ENCODE assay signal across 2 cellular contexts in the genomic region with DNA sequence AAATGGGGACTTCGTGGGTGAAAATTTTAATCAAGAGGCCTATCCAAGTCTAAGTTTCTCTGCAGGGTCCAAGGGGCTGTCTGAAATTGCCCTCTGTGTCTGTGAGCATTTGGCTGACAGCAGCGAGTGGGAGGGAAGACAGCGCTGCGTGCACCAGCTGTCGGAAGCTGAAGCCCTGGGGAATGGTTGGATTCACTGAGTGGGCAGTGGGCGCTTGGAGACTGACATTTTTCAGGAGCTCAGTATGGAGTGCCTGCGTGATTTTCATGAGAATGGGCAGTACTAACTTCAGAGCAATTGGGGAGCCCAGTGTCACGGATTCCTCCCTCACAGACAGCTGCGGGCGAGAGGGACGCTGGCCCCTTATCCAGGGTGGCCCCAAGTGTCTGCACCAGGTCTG.
TF ChIP-seq lines count a peak whose summit lies in the region.

No MANE protein-coding gene starts in this region.

TF ChIP-seq in GM23338, 12 proteins besides CTCF, POLR2A, EP300 and RAD21 (continued from another document):
- TF ChIP-seq, protein P1, sequence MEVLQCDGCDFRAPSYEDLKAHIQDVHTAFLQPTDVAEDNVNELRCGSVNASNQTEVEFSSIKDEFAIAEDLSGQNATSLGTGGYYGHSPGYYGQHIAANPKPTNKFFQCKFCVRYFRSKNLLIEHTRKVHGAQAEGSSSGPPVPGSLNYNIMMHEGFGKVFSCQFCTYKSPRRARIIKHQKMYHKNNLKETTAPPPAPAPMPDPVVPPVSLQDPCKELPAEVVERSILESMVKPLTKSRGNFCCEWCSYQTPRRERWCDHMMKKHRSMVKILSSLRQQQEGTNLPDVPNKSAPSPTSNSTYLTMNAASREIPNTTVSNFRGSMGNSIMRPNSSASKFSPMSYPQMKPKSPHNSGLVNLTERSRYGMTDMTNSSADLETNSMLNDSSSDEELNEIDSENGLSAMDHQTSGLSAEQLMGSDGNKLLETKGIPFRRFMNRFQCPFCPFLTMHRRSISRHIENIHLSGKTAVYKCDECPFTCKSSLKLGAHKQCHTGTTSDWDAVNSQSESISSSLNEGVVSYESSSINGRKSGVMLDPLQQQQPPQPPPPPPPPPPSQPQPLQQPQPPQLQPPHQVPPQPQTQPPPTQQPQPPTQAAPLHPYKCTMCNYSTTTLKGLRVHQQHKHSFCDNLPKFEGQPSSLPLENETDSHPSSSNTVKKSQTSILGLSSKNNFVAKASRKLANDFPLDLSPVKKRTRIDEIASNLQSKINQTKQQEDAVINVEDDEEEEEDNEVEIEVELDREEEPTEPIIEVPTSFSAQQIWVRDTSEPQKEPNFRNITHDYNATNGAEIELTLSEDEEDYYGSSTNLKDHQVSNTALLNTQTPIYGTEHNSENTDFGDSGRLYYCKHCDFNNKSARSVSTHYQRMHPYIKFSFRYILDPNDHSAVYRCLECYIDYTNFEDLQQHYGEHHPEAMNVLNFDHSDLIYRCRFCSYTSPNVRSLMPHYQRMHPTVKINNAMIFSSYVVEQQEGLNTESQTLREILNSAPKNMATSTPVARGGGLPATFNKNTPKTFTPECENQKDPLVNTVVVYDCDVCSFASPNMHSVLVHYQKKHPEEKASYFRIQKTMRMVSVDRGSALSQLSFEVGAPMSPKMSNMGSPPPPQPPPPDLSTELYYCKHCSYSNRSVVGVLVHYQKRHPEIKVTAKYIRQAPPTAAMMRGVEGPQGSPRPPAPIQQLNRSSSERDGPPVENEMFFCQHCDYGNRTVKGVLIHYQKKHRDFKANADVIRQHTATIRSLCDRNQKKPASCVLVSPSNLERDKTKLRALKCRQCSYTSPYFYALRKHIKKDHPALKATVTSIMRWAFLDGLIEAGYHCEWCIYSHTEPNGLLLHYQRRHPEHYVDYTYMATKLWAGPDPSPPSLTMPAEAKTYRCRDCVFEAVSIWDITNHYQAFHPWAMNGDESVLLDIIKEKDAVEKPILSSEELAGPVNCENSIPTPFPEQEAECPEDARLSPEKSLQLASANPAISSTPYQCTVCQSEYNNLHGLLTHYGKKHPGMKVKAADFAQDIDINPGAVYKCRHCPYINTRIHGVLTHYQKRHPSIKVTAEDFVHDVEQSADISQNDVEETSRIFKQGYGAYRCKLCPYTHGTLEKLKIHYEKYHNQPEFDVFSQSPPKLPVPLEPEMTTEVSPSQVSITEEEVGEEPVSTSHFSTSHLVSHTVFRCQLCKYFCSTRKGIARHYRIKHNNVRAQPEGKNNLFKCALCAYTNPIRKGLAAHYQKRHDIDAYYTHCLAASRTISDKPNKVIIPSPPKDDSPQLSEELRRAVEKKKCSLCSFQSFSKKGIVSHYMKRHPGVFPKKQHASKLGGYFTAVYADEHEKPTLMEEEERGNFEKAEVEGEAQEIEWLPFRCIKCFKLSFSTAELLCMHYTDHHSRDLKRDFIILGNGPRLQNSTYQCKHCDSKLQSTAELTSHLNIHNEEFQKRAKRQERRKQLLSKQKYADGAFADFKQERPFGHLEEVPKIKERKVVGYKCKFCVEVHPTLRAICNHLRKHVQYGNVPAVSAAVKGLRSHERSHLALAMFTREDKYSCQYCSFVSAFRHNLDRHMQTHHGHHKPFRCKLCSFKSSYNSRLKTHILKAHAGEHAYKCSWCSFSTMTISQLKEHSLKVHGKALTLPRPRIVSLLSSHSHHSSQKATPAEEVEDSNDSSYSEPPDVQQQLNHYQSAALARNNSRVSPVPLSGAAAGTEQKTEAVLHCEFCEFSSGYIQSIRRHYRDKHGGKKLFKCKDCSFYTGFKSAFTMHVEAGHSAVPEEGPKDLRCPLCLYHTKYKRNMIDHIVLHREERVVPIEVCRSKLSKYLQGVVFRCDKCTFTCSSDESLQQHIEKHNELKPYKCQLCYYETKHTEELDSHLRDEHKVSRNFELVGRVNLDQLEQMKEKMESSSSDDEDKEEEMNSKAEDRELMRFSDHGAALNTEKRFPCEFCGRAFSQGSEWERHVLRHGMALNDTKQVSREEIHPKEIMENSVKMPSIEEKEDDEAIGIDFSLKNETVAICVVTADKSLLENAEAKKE (CRISPR knock-in tag; IDR thresholded peaks at IDR 0.05): no peak
- no peak for TF ChIP-seq JUNB (IDR thresholded peaks at IDR 0.05; ENCODE audit: unreplicated experiment)
- TF ChIP-seq, protein P2, sequence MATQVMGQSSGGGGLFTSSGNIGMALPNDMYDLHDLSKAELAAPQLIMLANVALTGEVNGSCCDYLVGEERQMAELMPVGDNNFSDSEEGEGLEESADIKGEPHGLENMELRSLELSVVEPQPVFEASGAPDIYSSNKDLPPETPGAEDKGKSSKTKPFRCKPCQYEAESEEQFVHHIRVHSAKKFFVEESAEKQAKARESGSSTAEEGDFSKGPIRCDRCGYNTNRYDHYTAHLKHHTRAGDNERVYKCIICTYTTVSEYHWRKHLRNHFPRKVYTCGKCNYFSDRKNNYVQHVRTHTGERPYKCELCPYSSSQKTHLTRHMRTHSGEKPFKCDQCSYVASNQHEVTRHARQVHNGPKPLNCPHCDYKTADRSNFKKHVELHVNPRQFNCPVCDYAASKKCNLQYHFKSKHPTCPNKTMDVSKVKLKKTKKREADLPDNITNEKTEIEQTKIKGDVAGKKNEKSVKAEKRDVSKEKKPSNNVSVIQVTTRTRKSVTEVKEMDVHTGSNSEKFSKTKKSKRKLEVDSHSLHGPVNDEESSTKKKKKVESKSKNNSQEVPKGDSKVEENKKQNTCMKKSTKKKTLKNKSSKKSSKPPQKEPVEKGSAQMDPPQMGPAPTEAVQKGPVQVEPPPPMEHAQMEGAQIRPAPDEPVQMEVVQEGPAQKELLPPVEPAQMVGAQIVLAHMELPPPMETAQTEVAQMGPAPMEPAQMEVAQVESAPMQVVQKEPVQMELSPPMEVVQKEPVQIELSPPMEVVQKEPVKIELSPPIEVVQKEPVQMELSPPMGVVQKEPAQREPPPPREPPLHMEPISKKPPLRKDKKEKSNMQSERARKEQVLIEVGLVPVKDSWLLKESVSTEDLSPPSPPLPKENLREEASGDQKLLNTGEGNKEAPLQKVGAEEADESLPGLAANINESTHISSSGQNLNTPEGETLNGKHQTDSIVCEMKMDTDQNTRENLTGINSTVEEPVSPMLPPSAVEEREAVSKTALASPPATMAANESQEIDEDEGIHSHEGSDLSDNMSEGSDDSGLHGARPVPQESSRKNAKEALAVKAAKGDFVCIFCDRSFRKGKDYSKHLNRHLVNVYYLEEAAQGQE (IDR thresholded peaks at IDR 0.05; ENCODE audit: unreplicated experiment): no peak
- no peak for TF ChIP-seq STAT1 (IDR thresholded peaks at IDR 0.05; ENCODE audit: unreplicated experiment)
- no peak for TF ChIP-seq EZH2 (IDR thresholded peaks at IDR 0.05; ENCODE audit: low read depth, unreplicated experiment)
- TF ChIP-seq EZH2phosphoT487 (IDR thresholded peaks at IDR 0.05; ENCODE audit: unreplicated experiment): no peak

TF ChIP-seq in WTC11, 78 proteins besides CTCF, POLR2A, EP300 and RAD21 (continued from another document):
- TF ChIP-seq, protein P3, sequence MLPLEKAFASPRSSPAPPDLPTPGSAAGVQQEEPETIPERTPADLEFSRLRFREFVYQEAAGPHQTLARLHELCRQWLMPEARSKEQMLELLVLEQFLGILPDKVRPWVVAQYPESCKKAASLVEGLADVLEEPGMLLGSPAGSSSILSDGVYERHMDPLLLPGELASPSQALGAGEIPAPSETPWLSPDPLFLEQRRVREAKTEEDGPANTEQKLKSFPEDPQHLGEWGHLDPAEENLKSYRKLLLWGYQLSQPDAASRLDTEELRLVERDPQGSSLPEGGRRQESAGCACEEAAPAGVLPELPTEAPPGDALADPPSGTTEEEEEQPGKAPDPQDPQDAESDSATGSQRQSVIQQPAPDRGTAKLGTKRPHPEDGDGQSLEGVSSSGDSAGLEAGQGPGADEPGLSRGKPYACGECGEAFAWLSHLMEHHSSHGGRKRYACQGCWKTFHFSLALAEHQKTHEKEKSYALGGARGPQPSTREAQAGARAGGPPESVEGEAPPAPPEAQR (CRISPR knock-in tag; IDR thresholded peaks at IDR 0.05): no peak
- no peak for TF ChIP-seq ZNF671 (CRISPR knock-in tag; IDR thresholded peaks at IDR 0.05)
- TF ChIP-seq, protein P4, sequence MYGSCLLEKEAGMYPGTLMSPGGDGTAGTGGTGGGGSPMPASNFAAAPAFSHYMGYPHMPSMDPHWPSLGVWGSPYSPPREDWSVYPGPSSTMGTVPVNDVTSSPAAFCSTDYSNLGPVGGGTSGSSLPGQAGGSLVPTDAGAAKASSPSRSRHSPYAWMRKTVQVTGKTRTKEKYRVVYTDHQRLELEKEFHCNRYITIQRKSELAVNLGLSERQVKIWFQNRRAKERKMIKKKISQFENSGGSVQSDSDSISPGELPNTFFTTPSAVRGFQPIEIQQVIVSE (CRISPR knock-in tag; IDR thresholded peaks at IDR 0.05; ENCODE audit: borderline replicate concordance): no peak
- TF ChIP-seq, protein P5, sequence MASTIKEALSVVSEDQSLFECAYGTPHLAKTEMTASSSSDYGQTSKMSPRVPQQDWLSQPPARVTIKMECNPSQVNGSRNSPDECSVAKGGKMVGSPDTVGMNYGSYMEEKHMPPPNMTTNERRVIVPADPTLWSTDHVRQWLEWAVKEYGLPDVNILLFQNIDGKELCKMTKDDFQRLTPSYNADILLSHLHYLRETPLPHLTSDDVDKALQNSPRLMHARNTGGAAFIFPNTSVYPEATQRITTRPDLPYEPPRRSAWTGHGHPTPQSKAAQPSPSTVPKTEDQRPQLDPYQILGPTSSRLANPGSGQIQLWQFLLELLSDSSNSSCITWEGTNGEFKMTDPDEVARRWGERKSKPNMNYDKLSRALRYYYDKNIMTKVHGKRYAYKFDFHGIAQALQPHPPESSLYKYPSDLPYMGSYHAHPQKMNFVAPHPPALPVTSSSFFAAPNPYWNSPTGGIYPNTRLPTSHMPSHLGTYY (CRISPR knock-in tag; IDR thresholded peaks at IDR 0.05): no peak
- no peak for TF ChIP-seq TEAD4 (CRISPR knock-in tag; IDR thresholded peaks at IDR 0.05)
- TF ChIP-seq, protein P6, sequence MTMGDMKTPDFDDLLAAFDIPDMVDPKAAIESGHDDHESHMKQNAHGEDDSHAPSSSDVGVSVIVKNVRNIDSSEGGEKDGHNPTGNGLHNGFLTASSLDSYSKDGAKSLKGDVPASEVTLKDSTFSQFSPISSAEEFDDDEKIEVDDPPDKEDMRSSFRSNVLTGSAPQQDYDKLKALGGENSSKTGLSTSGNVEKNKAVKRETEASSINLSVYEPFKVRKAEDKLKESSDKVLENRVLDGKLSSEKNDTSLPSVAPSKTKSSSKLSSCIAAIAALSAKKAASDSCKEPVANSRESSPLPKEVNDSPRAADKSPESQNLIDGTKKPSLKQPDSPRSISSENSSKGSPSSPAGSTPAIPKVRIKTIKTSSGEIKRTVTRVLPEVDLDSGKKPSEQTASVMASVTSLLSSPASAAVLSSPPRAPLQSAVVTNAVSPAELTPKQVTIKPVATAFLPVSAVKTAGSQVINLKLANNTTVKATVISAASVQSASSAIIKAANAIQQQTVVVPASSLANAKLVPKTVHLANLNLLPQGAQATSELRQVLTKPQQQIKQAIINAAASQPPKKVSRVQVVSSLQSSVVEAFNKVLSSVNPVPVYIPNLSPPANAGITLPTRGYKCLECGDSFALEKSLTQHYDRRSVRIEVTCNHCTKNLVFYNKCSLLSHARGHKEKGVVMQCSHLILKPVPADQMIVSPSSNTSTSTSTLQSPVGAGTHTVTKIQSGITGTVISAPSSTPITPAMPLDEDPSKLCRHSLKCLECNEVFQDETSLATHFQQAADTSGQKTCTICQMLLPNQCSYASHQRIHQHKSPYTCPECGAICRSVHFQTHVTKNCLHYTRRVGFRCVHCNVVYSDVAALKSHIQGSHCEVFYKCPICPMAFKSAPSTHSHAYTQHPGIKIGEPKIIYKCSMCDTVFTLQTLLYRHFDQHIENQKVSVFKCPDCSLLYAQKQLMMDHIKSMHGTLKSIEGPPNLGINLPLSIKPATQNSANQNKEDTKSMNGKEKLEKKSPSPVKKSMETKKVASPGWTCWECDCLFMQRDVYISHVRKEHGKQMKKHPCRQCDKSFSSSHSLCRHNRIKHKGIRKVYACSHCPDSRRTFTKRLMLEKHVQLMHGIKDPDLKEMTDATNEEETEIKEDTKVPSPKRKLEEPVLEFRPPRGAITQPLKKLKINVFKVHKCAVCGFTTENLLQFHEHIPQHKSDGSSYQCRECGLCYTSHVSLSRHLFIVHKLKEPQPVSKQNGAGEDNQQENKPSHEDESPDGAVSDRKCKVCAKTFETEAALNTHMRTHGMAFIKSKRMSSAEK (CRISPR knock-in tag; IDR thresholded peaks at IDR 0.05; ENCODE audit: borderline replicate concordance): no peak
- no peak for TF ChIP-seq CBFB (CRISPR knock-in tag; IDR thresholded peaks at IDR 0.05; ENCODE audit: low read depth)
